20 cellular contexts compared by ENCODE assay signal in genomic region chr5:2700876-2701275, GRCh38.
"Had no signal": no experiment of that assay in that cellular context is flagged by ENCODE, and none has a peak within 500 bp of the region (broad histone marks: within the 10 kb centered on the region; RNA-seq: fewer than 3 reads in every experiment).

No MANE protein-coding gene starts in this region.

- DNase-seq: effector CD8-positive, alpha-beta T cell; foreskin keratinocyte; heart left ventricle; left cardiac atrium; left lung; mesendoderm; midbrain; naive thymus-derived CD4-positive, alpha-beta T cell; occipital lobe; pancreas; right lobe of liver; stimulated activated CD4-positive, alpha-beta T cell treated with anti-CD3 and anti-CD28 coated beads, Interleukin-12 subunit alpha, Interleukin-12 subunit beta, amount 100 ng/mL, for 4 hours; stimulated activated CD4-positive, alpha-beta T cell treated with anti-CD3 and anti-CD28 coated beads, Interleukin-1b, Interleukin-23, amount 100 ng/mL, for 48 hours; stimulated activated CD4-positive, alpha-beta T cell treated with anti-CD3 and anti-CD28 coated beads, Interleukin-4, amount 100 ng/mL, for 24 hours; stimulated activated naive CD4-positive, alpha-beta T cell treated with Interleukin-2 at 50 U/mL for 16 hours; stomach; thyroid gland; trophoblast cell had no signal

- ATAC-seq: foreskin keratinocyte; gastroesophageal sphincter; heart left ventricle; left cardiac atrium; left lung; naive thymus-derived CD4-positive, alpha-beta T cell; pancreas; right lobe of liver; stimulated activated effector memory CD8-positive, alpha-beta T cell treated with anti-CD3 and anti-CD28 coated beads, Interleukin-12 subunit alpha, Interleukin-12 subunit beta, amount 100 ng/mL, for 72 hours had no signal
